13 cellular contexts compared by ENCODE assay signal in the genomic region with DNA sequence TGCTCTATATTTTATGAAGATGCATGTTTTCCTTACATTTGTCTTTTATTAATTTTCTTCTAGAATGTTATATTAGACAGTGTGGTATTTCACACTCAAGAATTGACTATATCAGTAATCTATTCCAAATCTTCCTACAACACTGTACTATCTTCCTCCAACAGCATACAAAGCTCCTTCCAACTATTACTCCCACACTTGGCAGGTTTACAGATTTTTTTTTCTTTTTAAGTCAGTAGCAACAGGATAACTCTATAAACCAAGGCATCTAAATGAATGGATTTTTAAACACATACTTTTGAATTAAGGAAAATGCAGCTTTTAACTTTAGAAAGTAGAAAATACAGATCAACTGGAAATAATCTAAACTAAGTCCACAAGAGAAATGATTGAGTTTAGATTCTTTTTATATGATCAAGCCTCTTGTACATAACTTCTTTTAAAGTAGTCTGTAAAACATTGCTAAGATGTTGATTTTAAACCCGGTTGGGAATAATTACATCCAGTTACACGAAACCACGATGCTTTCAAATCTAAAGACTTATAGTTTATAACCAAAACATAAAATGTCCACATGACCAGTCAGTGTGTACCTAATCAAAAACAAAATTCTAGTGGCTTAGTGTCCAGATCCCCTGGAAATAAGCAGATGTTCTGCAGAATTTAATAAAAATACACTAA.
A peak's percentile ranks its signal among the peaks of the same experiment; 100 is the strongest.
DNase-seq lines count a peak whose midpoint lies in the region; ATAC-seq, FAIRE-seq and TF ChIP-seq lines count a peak whose summit lies in the region.
"Had no signal": no experiment of that assay in that cellular context is flagged by ENCODE, and none has a peak within 500 bp of the region (broad histone marks: within the 10 kb centered on the region; RNA-seq: fewer than 3 reads in every experiment).

No MANE protein-coding gene starts in this region.

- H3K4me3 ChIP-seq in fibroblast of the aortic adventitia (ENCODE audit: low read depth, low read length) (no peak overlapping the region), smooth muscle cell (no peak overlapping the region)
- H3K4me3 ChIP-seq: thyroid gland had no signal

- H4K20me1 ChIP-seq in smooth muscle cell (ENCODE audit: low read depth): no peaks in the 10 kb centered on the region

- DNase-seq in H54 (ENCODE audit: insufficient read length, low spot score) (no peak), amniotic stem cell (lab: John Stamatoyannopoulos, UW) (peak; percentile 10), fibroblast of the aortic adventitia (ENCODE audit: low read depth) (peak; percentile 89), smooth muscle cell (lab: John Stamatoyannopoulos, UW; ENCODE audit: unreplicated experiment) (no peak), SKM-1 (lab: John Stamatoyannopoulos, UW; ENCODE audit: unreplicated experiment) (no peak), GDM1 (lab: John Stamatoyannopoulos, UW) (no peak)
- DNase-seq: activated CD4-positive, alpha-beta T cell treated with anti-CD3 and anti-CD28 coated beads for 36 hours; activated T-cell treated with anti-CD3 and anti-CD28 coated beads, Interleukin-2, amount 50 U/mL, for 4 hours; amygdala; MM.1S; thyroid gland had no signal

- FAIRE-seq in H54 (lab: Jason Lieb, UNC): peak; percentile 75

- ATAC-seq in GM19452 (IDR thresholded peaks at IDR 0.05; ENCODE audit: unreplicated experiment) (no peak), HG03354 (IDR thresholded peaks at IDR 0.05; ENCODE audit: poor library complexity, severe bottlenecking, unreplicated experiment) (no peak)
- ATAC-seq: activated CD4-positive, alpha-beta T cell treated with anti-CD3 and anti-CD28 coated beads for 36 hours; activated T-cell treated with anti-CD3 and anti-CD28 coated beads, Interleukin-2, amount 50 U/mL, for 4 hours had no signal

- 44% methylated on average over 3 of the region's 3 CpGs for WGBS in smooth muscle cell (ENCODE audit: low lambda C conversion rate)

- TF ChIP-seq CTCF in fibroblast of the aortic adventitia (IDR thresholded peaks at IDR 0.05; ENCODE audit: insufficient read depth, low read length): no peak
- TF ChIP-seq CTCF in smooth muscle cell (IDR thresholded peaks at IDR 0.05; ENCODE audit: borderline replicate concordance, insufficient read depth, poor library complexity, severe bottlenecking): no peak

- no peaks in the 10 kb centered on the region for H3F3A ChIP-seq in smooth muscle cell (ENCODE audit: low read depth)

- peak overlapping the region; percentile 87 for H3K27ac ChIP-seq in smooth muscle cell (ENCODE audit: low read depth)
- H3K27ac ChIP-seq: thyroid gland had no signal

- peaks cover 9% of the 10 kb centered on the region for H3K36me3 ChIP-seq in smooth muscle cell (ENCODE audit: low read depth)
- H3K36me3 ChIP-seq: thyroid gland had no signal

- H3K79me2 ChIP-seq in smooth muscle cell (ENCODE audit: low read depth): no peaks in the 10 kb centered on the region

- no peak for TF ChIP-seq POLR2A in H54 (IDR thresholded peaks at IDR 0.05; ENCODE audit: low read depth, low read length)

- H3K4me2 ChIP-seq in smooth muscle cell: peak overlapping the region; percentile 63

- peaks cover 13% of the 10 kb centered on the region for H3K4me1 ChIP-seq in smooth muscle cell (ENCODE audit: low read depth)
- H3K4me1 ChIP-seq: thyroid gland had no signal

- H3K27me3 ChIP-seq in smooth muscle cell (ENCODE audit: low read depth): no peaks in the 10 kb centered on the region
- H3K27me3 ChIP-seq: thyroid gland had no signal

- no peak overlapping the region for H2AFZ ChIP-seq in smooth muscle cell (ENCODE audit: low read depth)

- H3K9ac ChIP-seq in smooth muscle cell (ENCODE audit: low read depth): peak overlapping the region; percentile 18

- H3K9me3 ChIP-seq in smooth muscle cell (replicated peaks; ENCODE audit: low read depth): no peaks in the 10 kb centered on the region
- H3K9me3 ChIP-seq: thyroid gland had no signal

Comparison
In these comparisons a context has a peak if more than half of its experiments do, and no peak if none do; other contexts are left out.
1. DNase-seq: peak in amniotic stem cell (single experiment) and fibroblast of the aortic adventitia (single experiment); none in H54 (single experiment), smooth muscle cell (single experiment), SKM-1 (single experiment) and GDM1 (single experiment).